8 cellular contexts compared by ENCODE assay signal in genomic region chr9:132197856-132198550, GRCh38.
"Had no signal": no experiment of that assay in that cellular context is flagged by ENCODE, and none has a peak within 500 bp of the region (broad histone marks: within the 10 kb centered on the region; RNA-seq: fewer than 3 reads in every experiment).

No MANE protein-coding gene starts in this region.

- H3K4me3 ChIP-seq: GM12878 had no signal

- FAIRE-seq: G401.6, GM12878, GM12891, GM12892, GM18507, GM19239 had no signal

- ATAC-seq: GM12878 had no signal

- DNase-seq: GDM1, GF-D8 had no signal
